ENCODE assay signal across 12 cellular contexts in genomic region chr2:226079677-226080076, GRCh38.
DNase-seq lines count a peak whose midpoint lies in the region; ATAC-seq and TF ChIP-seq lines count a peak whose summit lies in the region.
"Had no signal": no experiment of that assay in that cellular context is flagged by ENCODE, and none has a peak within 500 bp of the region (broad histone marks: within the 10 kb centered on the region; RNA-seq: fewer than 3 reads in every experiment).

No MANE protein-coding gene starts in this region.

- no peak overlapping the region for H3K4me3 ChIP-seq in epithelial cell of esophagus (ENCODE audit: low read length)
- H3K4me3 ChIP-seq: adrenal gland had no signal

- DNase-seq in H4 (ENCODE audit: low spot score), result peak; percentile 78
- DNase-seq in NCI-H226, result peak; percentile 91
- peak; percentile 92 for DNase-seq in epithelial cell of esophagus (ENCODE audit: low read depth)
- DNase-seq in renal cortical epithelial cell (ENCODE audit: low read depth), result peak; percentile 95
- no peak for DNase-seq in activated naive CD4-positive, alpha-beta T cell (lab: John Stamatoyannopoulos, UW)
- no peak for DNase-seq in DMS79 treated with DMSO at 0.1 percent for 48 hours (lab: John Stamatoyannopoulos, UW)
- DNase-seq: activated CD8-positive, alpha-beta memory T cell treated with anti-CD3 and anti-CD28 coated beads, Interleukin-2, amount 10 ng/mL, durations not matched to agents 7 days and 5 days; adrenal gland; effector CD4-positive, alpha-beta T cell; NCI-H1694 treated with DMSO at 0.1 percent for 48 hours; substantia nigra had no signal

- TF ChIP-seq CTCF in epithelial cell of esophagus (IDR thresholded peaks at IDR 0.05; ENCODE audit: insufficient read depth, low read depth, low read length, missing control alignments), result no peak

- ATAC-seq in GM21528 (IDR thresholded peaks at IDR 0.05; ENCODE audit: low FRiP score, unreplicated experiment), result no peak
- ATAC-seq: activated CD8-positive, alpha-beta memory T cell treated with anti-CD3 and anti-CD28 coated beads, Interleukin-2, amount 10 ng/mL, durations not matched to agents 7 days and 5 days had no signal

Comparison
In these comparisons a context has a peak if more than half of its experiments do, and no peak if none do; other contexts are left out.
1. DNase-seq: peak in H4 (single experiment), NCI-H226 (single experiment), epithelial cell of esophagus (single experiment) and renal cortical epithelial cell (single experiment); none in activated naive CD4-positive, alpha-beta T cell (0 of 4) and DMS79 treated with DMSO at 0.1 percent for 48 hours (single experiment).